In genomic region chr3:65425880-65426279, GRCh38 we compare ENCODE assay signal across 10 cellular contexts.
DNase-seq lines count a peak whose midpoint lies in the region; ATAC-seq and TF ChIP-seq lines count a peak whose summit lies in the region.
"Had no signal": no experiment of that assay in that cellular context is flagged by ENCODE, and none has a peak within 500 bp of the region (broad histone marks: within the 10 kb centered on the region; RNA-seq: fewer than 3 reads in every experiment).

No MANE protein-coding gene starts in this region.

- no TSS peak for BruUV-seq in HCT116 (replicated peaks; lab: Mats Ljungman, UMichigan)

- H3K9me3 Mint-ChIP-seq in naive thymus-derived CD8-positive, alpha-beta T cell, result peaks cover 0 to 5% (median 3%) of the 10 kb centered on the region in 9 donors

- no peak overlapping the region for H3K4me2 ChIP-seq in HCT116 (ENCODE audit: low read length)

- no peaks in the 10 kb centered on the region for H3K9me2 ChIP-seq in HCT116 (ENCODE audit: insufficient read depth)

- no peak overlapping the region for H2AFZ ChIP-seq in HCT116 (ENCODE audit: low read depth, low read length, poor library complexity, severe bottlenecking)

- ATAC-seq in HCT116, result peak; percentile 68; the same call in 1 of the 2 replicates
- ATAC-seq in naive thymus-derived CD8-positive, alpha-beta T cell, result no peak
- ATAC-seq: activated CD4-positive, alpha-beta T cell treated with anti-CD3 and anti-CD28 coated beads for 36 hours had no signal

- H4K20me1 ChIP-seq in HCT116 (ENCODE audit: insufficient read depth), result no peaks in the 10 kb centered on the region

- H3K27me3 ChIP-seq in HCT116 (ENCODE audit: insufficient read depth, low read length), result no peaks in the 10 kb centered on the region
- H3K27me3 ChIP-seq: breast epithelium had no signal

- no peaks in the 10 kb centered on the region for H3K4me1 ChIP-seq in HCT116 (ENCODE audit: control insufficient read depth in 1 of 2, insufficient read depth in 2 of 2, low read length in 2 of 2)
- H3K4me1 ChIP-seq: breast epithelium had no signal

- no peaks in the 10 kb centered on the region for H3K4me1 Mint-ChIP-seq in naive thymus-derived CD8-positive, alpha-beta T cell
- H3K4me1 Mint-ChIP-seq: activated CD4-positive, alpha-beta T cell treated with anti-CD3 and anti-CD28 coated beads for 36 hours had no signal

- H3K27ac ChIP-seq in HCT116 (ENCODE audit: low read depth, low read length), result no peak overlapping the region
- H3K27ac ChIP-seq: breast epithelium had no signal

- intact Hi-C loops in HCT116 (cut with micrococcal nuclease), result no loop called here

- no peak overlapping the region for H3K27ac Mint-ChIP-seq in naive thymus-derived CD8-positive, alpha-beta T cell
- H3K27ac Mint-ChIP-seq: activated CD4-positive, alpha-beta T cell treated with anti-CD3 and anti-CD28 coated beads for 36 hours had no signal

- TF ChIP-seq CTCF in HCT116 (IDR thresholded peaks at IDR 0.05 in 2 of 3, conservative IDR thresholded peaks at IDR 0.05 in 1 of 3; ENCODE audit: borderline replicate concordance in 1 of 3, insufficient read depth in 1 of 3, low read depth in 2 of 3, low read length in 2 of 3), result peak in 2 of 3 experiments; percentile 40 to 41; a peak in 4 of 6 replicates

- H3K4me3 Mint-ChIP-seq in naive thymus-derived CD8-positive, alpha-beta T cell, result no peak overlapping the region
- H3K4me3 Mint-ChIP-seq: activated CD4-positive, alpha-beta T cell treated with anti-CD3 and anti-CD28 coated beads for 36 hours had no signal

- TF ChIP-seq RAD21 in HCT116 (IDR thresholded peaks at IDR 0.05; ENCODE audit: low read depth), result peak; percentile 29; the same call in 1 of the 2 replicates

- H3K36me3 ChIP-seq in HCT116 (ENCODE audit: control insufficient read depth in 1 of 2, insufficient read depth in 2 of 2, low read length in 2 of 2), result peaks cover 4 to 9% of the 10 kb centered on the region in 2 experiments; a peak in 1 of 4 replicates
- H3K36me3 ChIP-seq: breast epithelium had no signal

- H3K27me3 Mint-ChIP-seq in naive thymus-derived CD8-positive, alpha-beta T cell, result peaks cover 0 to 2% (median 0%) of the 10 kb centered on the region in 5 donors
- H3K27me3 Mint-ChIP-seq: activated CD4-positive, alpha-beta T cell treated with anti-CD3 and anti-CD28 coated beads for 36 hours had no signal

- no peaks in the 10 kb centered on the region for H3K9me3 ChIP-seq in HCT116 (ENCODE audit: control insufficient read depth in 1 of 2, insufficient read depth in 1 of 2, low read depth in 1 of 2, low read length in 2 of 2)
- H3K9me3 ChIP-seq: breast epithelium had no signal

- no peaks in the 10 kb centered on the region for H3K79me2 ChIP-seq in HCT116 (ENCODE audit: insufficient read depth, low read length)

- DNase-seq in AG08395 (ENCODE audit: low spot score) (peak; percentile 21), HCT116 (ENCODE audit: low read depth, low spot score) (no peak), amniotic epithelial cell (ENCODE audit: low read depth) (peak; percentile 39), islet precursor cell (peak; percentile 59), glomerular visceral epithelial cell (ENCODE audit: extremely low spot score) (no peak), HuH-7.5 (ENCODE audit: low spot score) (no peak)
- DNase-seq in naive thymus-derived CD8-positive, alpha-beta T cell, result no peak
- no peak for DNase-seq in stimulated activated CD4-positive, alpha-beta T cell treated with anti-CD3 and anti-CD28 coated beads, Interleukin-15, amount 100 ng/mL, for 24 hours
- DNase-seq: activated CD4-positive, alpha-beta T cell treated with anti-CD3 and anti-CD28 coated beads for 36 hours had no signal

- POLR2A ChIA-PET in HCT116 (lab: Charles Lee), result no interaction called here
- POLR2A ChIA-PET in naive thymus-derived CD8-positive, alpha-beta T cell (lab: Charles Lee), result no interaction called here

- CTCF ChIA-PET in HCT116 (lab: Charles Lee), result no interaction called here

- TF ChIP-seq POLR2A in HCT116 (IDR thresholded peaks at IDR 0.05; ENCODE audit: borderline replicate concordance, extremely low read depth, insufficient read depth, insufficient read length), result no peak

- H3K4me3 ChIP-seq in HCT116 (replicated peaks in 1 of 2; ENCODE audit: low read depth in 1 of 2, low read length in 2 of 2), result no peak overlapping the region
- H3K4me3 ChIP-seq: breast epithelium had no signal

- no peaks in the 10 kb centered on the region for H3K36me3 Mint-ChIP-seq in naive thymus-derived CD8-positive, alpha-beta T cell

- RAD21 ChIA-PET in HCT116 (lab: Charles Lee; ENCODE audit: low non-redundant PET in 1 of 2, low total read pairs in 2 of 2, uncharacterized antibody in 2 of 2, unreplicated experiment in 2 of 2), result no interaction called here

- H3K9ac ChIP-seq in HCT116 (ENCODE audit: low read length), result no peak overlapping the region

TF ChIP-seq in HCT116, 20 proteins besides CTCF, POLR2A, EP300 and RAD21:
- TF ChIP-seq REST (IDR thresholded peaks at IDR 0.05; ENCODE audit: low read depth) (no peak), SRF (IDR thresholded peaks at IDR 0.05; ENCODE audit: low read depth) (no peak), ZFX (IDR thresholded peaks at IDR 0.05) (no peak), ZNF274 (IDR thresholded peaks at IDR 0.05; ENCODE audit: low read depth, low read length) (no peak), ZBTB33 (IDR thresholded peaks at IDR 0.05; ENCODE audit: extremely low read depth, insufficient replicate concordance, low read length) (no peak), TCF7L2 (IDR thresholded peaks at IDR 0.05; ENCODE audit: borderline replicate concordance, extremely low read depth, insufficient read depth, insufficient read length) (no peak), EZH2phosphoT487 (IDR thresholded peaks at IDR 0.05; ENCODE audit: borderline replicate concordance) (no peak), YY1 (IDR thresholded peaks at IDR 0.05; ENCODE audit: extremely low read depth, insufficient replicate concordance, low read depth, low read length) (no peak), JUND (IDR thresholded peaks at IDR 0.05) (no peak), SIN3A (IDR thresholded peaks at IDR 0.05; ENCODE audit: low read depth) (no peak), CEBPB (IDR thresholded peaks at IDR 0.05; ENCODE audit: low read depth) (no peak), MAX (IDR thresholded peaks at IDR 0.05) (no peak), CBX3 (IDR thresholded peaks at IDR 0.05; ENCODE audit: low read depth) (no peak), EGR1 (IDR thresholded peaks at IDR 0.05; ENCODE audit: low read depth) (no peak), SP1 (IDR thresholded peaks at IDR 0.05; ENCODE audit: low read depth) (no peak), EZH2 (IDR thresholded peaks at IDR 0.05) (no peak), ATF3 (IDR thresholded peaks at IDR 0.05) (no peak), FOSL1 (IDR thresholded peaks at IDR 0.05; ENCODE audit: low read depth) (no peak), ELF1 (IDR thresholded peaks at IDR 0.05; ENCODE audit: borderline replicate concordance, low read depth) (no peak)
TF ChIP-seq in HCT116: peak in this region for 0.

Comparison
In these comparisons a context has a peak if more than half of its experiments do, and no peak if none do; other contexts are left out.
1. DNase-seq: peak in AG08395 (single experiment), amniotic epithelial cell (single experiment) and islet precursor cell (single experiment); none in HCT116 (single experiment), naive thymus-derived CD8-positive, alpha-beta T cell (0 of 10), glomerular visceral epithelial cell (single experiment), stimulated activated CD4-positive, alpha-beta T cell treated with anti-CD3 and anti-CD28 coated beads, Interleukin-15, amount 100 ng/mL, for 24 hours (single experiment) and HuH-7.5 (single experiment).